In the genomic region with DNA sequence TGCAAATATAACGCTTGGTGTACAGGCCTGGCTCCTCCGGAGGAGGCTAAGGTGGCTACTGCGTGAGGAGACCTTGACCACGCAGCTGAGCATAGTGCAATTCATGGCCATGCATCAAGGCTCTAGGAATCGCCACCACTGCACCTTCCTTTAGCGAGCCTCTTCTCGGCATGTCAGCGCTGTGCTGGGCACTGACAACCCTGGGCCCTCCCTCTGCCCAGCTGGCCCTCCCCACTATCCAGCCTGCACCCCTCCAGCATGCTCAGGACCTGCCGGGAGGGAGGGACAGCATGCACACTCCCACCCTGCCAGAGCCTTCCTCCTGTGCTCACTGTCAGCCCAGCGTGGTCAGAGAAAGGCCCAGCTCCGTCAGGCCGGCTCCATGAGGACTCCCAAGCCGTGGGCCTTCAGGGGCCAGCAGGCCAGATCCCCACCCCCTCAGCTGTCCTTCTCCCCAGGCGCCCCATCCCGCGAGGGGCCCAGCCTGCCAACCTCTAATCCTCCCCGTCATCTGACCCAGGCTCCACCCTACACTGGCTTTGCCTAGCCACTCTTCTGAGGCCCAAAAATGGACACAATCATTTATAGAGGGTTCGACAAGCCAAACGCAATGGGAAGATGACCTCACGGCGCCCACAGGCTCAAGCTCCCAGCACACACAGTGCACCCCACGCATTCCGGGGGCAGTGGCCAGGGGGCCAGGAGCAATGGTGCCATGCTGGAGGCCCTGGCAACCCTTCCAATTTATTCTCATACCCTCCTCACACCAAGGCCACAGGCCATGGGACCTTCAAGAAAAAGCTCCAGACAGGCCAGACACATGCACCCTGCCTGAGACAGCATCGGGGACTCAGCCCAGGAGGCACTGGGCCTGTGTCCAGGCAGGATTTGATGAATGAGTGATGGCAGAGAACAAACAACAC, we compare ENCODE assay signal across 14 cellular contexts. TPM values are rescaled to one million over a fixed set of nuclear protein-coding genes. Genes with fewer than 3 reads are reported as not detected.
A peak's percentile ranks its signal among the peaks of the same experiment; 100 is the strongest.
DNase-seq lines count a peak whose midpoint lies in the region; ATAC-seq and TF ChIP-seq lines count a peak whose summit lies in the region.
"Had no signal": no experiment of that assay in that cellular context is flagged by ENCODE, and none has a peak within 500 bp of the region (broad histone marks: within the 10 kb centered on the region; RNA-seq: fewer than 3 reads in every experiment).

No MANE protein-coding gene starts in this region.

- intact Hi-C loops in prostate gland (cut with DNase I): loop anchor here (10.0 kb wide), 1 partner anchor 301 kb away; no protein-coding TSS in a partner anchor

- DNase-seq in WTC11 (ENCODE audit: low spot score): peak; percentile 2
- DNase-seq in prostate gland (ENCODE audit: low spot score): no peak
- no peak for DNase-seq in KBM-7
- no peak for DNase-seq in stimulated activated effector memory CD8-positive, alpha-beta T cell treated with anti-CD3 and anti-CD28 coated beads, Interleukin-12 subunit alpha, Interleukin-12 subunit beta, amount 100 ng/mL, for 72 hours (ENCODE audit: low spot score in 2 of 2)
- DNase-seq in MV-4-11 (lab: John Stamatoyannopoulos, UW): no peak
- DNase-seq: activated CD4-positive, alpha-beta T cell treated with anti-CD3 and anti-CD28 coated beads for 1 hour; naive B cell; NCI-H2081; NK-92 treated with Interleukin-12 subunit alpha and Interleukin-12 subunit beta, amount 100 ng/mL, for 24 hours had no signal

- H4K20me1 ChIP-seq in BLaER1: peaks cover 69% of the 10 kb centered on the region

- H3K27ac ChIP-seq in BLaER1: peak overlapping the region; percentile 63; the same call in 1 of the 2 replicates
- H3K27ac ChIP-seq in layer of hippocampus (ENCODE audit: low read depth, low read length): peak overlapping the region; percentile 93
- peak overlapping the region; percentile 44 to 90 for H3K27ac ChIP-seq in prostate gland

- ATAC-seq in WTC11 (no peak), GM18520 (IDR thresholded peaks at IDR 0.05; ENCODE audit: unreplicated experiment) (no peak)
- no peak for ATAC-seq in stimulated activated effector memory CD8-positive, alpha-beta T cell treated with anti-CD3 and anti-CD28 coated beads, Interleukin-12 subunit alpha, Interleukin-12 subunit beta, amount 100 ng/mL, for 72 hours
- ATAC-seq: esophagus mucosa, K562 had no signal

- TF ChIP-seq POLR2A in prostate gland (IDR thresholded peaks at IDR 0.05): no peak

- POLR2A ChIA-PET in WTC11 (lab: Charles Lee): no interaction called here

- H3K27ac Mint-ChIP-seq in WTC11: peak overlapping the region; percentile 41; the same call in 1 of the 2 replicates
- H3K27ac Mint-ChIP-seq in stimulated activated effector memory CD8-positive, alpha-beta T cell treated with anti-CD3 and anti-CD28 coated beads, Interleukin-12 subunit alpha, Interleukin-12 subunit beta, amount 100 ng/mL, for 72 hours: no peak overlapping the region

- no peaks in the 10 kb centered on the region for H3K9me3 Mint-ChIP-seq in WTC11
- H3K9me3 Mint-ChIP-seq in stimulated activated effector memory CD8-positive, alpha-beta T cell treated with anti-CD3 and anti-CD28 coated beads, Interleukin-12 subunit alpha, Interleukin-12 subunit beta, amount 100 ng/mL, for 72 hours: no peaks in the 10 kb centered on the region
- H3K9me3 Mint-ChIP-seq: naive B cell had no signal

- 67% methylated on average over 24 of the region's 24 CpGs for WGBS in prostate gland

- peaks cover 34% of the 10 kb centered on the region for H3K36me3 ChIP-seq in BLaER1
- no peaks in the 10 kb centered on the region for H3K36me3 ChIP-seq in prostate gland

- no peak for TF ChIP-seq CTCF in WTC11 (IDR thresholded peaks at IDR 0.05)
- TF ChIP-seq CTCF in prostate gland (IDR thresholded peaks at IDR 0.05): no peak

- H3K4me1 ChIP-seq in BLaER1: peaks cover 84% of the 10 kb centered on the region
- H3K4me1 ChIP-seq in prostate gland (replicated peaks): peaks cover 5% of the 10 kb centered on the region

- H3K4me3 Mint-ChIP-seq in WTC11: 0 out of 2 replicates have a peak overlapping the region, but pooled peaks have one; percentile 6
- H3K4me3 Mint-ChIP-seq in stimulated activated effector memory CD8-positive, alpha-beta T cell treated with anti-CD3 and anti-CD28 coated beads, Interleukin-12 subunit alpha, Interleukin-12 subunit beta, amount 100 ng/mL, for 72 hours: no peak overlapping the region

- peaks cover 3% of the 10 kb centered on the region; the same call in 1 of the 2 replicates for H3K27me3 Mint-ChIP-seq in WTC11 (ENCODE audit: low read depth)

- H3K4me3 ChIP-seq in BLaER1 (no peak overlapping the region), prostate gland (no peak overlapping the region)
- H3K4me3 ChIP-seq: K562 had no signal

- H3K9ac ChIP-seq in BLaER1: 0 out of 2 replicates have a peak overlapping the region, but pooled peaks have one; percentile 10

- CTCF ChIA-PET in WTC11 (lab: Charles Lee): interaction anchor here (1.4 to 4.2 kb wide), 2 partner anchors 36 to 55 kb away, joined by 3 to 33 read pairs; no protein-coding TSS in a partner anchor

- in situ Hi-C loops in KBM-7 (cut with MboI; ENCODE audit: low pct_unique_long_range_greater_than_20kb, low sequenced_read_pairs): no loop called here

- no peaks in the 10 kb centered on the region for H3K9me3 ChIP-seq in BLaER1
- H3K9me3 ChIP-seq in prostate gland: no peaks in the 10 kb centered on the region

- H3K36me3 Mint-ChIP-seq in WTC11: no peaks in the 10 kb centered on the region
- H3K36me3 Mint-ChIP-seq in stimulated activated effector memory CD8-positive, alpha-beta T cell treated with anti-CD3 and anti-CD28 coated beads, Interleukin-12 subunit alpha, Interleukin-12 subunit beta, amount 100 ng/mL, for 72 hours: no peaks in the 10 kb centered on the region
- H3K36me3 Mint-ChIP-seq: naive B cell had no signal

- H3K4me2 ChIP-seq in BLaER1: peak overlapping the region; percentile 100

- H3K4me1 Mint-ChIP-seq in WTC11: peaks cover 29% of the 10 kb centered on the region
- H3K4me1 Mint-ChIP-seq in stimulated activated effector memory CD8-positive, alpha-beta T cell treated with anti-CD3 and anti-CD28 coated beads, Interleukin-12 subunit alpha, Interleukin-12 subunit beta, amount 100 ng/mL, for 72 hours: no peaks in the 10 kb centered on the region

- H3K27me3 ChIP-seq in BLaER1: no peaks in the 10 kb centered on the region
- H3K27me3 ChIP-seq in layer of hippocampus (ENCODE audit: control insufficient read depth, insufficient read depth, low read length): no peaks in the 10 kb centered on the region
- H3K27me3 ChIP-seq in prostate gland (replicated peaks; ENCODE audit: insufficient read depth): no peaks in the 10 kb centered on the region

TF ChIP-seq in WTC11, 78 proteins besides CTCF, POLR2A, EP300 and RAD21:
- TF ChIP-seq ZNF317 (CRISPR knock-in tag; IDR thresholded peaks at IDR 0.05; ENCODE audit: borderline replicate concordance, low read depth) (no peak), TCF7 (CRISPR knock-in tag; IDR thresholded peaks at IDR 0.05; ENCODE audit: low read depth) (no peak), ZNF671 (CRISPR knock-in tag; IDR thresholded peaks at IDR 0.05) (no peak)
- TF ChIP-seq, protein P1, sequence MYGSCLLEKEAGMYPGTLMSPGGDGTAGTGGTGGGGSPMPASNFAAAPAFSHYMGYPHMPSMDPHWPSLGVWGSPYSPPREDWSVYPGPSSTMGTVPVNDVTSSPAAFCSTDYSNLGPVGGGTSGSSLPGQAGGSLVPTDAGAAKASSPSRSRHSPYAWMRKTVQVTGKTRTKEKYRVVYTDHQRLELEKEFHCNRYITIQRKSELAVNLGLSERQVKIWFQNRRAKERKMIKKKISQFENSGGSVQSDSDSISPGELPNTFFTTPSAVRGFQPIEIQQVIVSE (CRISPR knock-in tag; IDR thresholded peaks at IDR 0.05; ENCODE audit: borderline replicate concordance): no peak

RNA-seq across cellular contexts. Expression of a gene that starts 3.5 kb away (rescaled TPM):
- total RNA-seq in WTC11 (2021): 38.9 to 42.5 TPM (median 41.6 TPM) in 3 replicates
- 10 to 100 TPM; 65.6 to 70.1 TPM for total RNA-seq in prostate gland
